Comparison of ENCODE assay signal across 8 cellular contexts in the genomic region with DNA sequence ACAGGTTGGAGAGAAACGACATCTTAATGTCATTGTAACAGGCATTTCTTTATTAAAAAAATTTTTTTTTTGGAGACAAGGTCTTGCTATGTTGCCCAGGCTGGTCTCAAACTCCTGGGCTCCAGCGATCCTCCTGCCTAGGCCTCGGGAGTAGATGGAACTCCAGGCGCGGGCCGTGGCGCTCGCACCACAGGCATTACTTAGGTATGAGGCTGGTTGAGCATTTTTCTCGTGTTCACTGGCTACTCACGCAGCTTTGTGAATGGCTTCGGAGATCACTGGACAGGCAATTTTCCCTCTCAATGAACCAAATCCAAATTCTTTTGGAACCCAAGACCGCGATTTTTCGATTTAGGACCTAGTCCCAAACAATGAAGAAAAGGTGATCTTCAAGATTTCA. TPM values are rescaled to one million over a fixed set of nuclear protein-coding genes. Genes with fewer than 3 reads are reported as not detected.
DNase-seq lines count a peak whose midpoint lies in the region; ATAC-seq and TF ChIP-seq lines count a peak whose summit lies in the region.

No MANE protein-coding gene starts in this region.

- H3K9ac ChIP-seq in SK-N-MC (ENCODE audit: insufficient read length) = peak overlapping the region; percentile 65

- H3K9me2 ChIP-seq in OCI-LY7 (ENCODE audit: insufficient read depth, low read length) = no peaks in the 10 kb centered on the region

- TF ChIP-seq CTCF in foreskin fibroblast (IDR thresholded peaks at IDR 0.05; ENCODE audit: low read depth, low read length) = no peak
- TF ChIP-seq CTCF in retinal pigment epithelial cell (conservative IDR thresholded peaks at IDR 0.05; ENCODE audit: low read depth, low read length) = no peak
- no peak for TF ChIP-seq CTCF in OCI-LY7 (conservative IDR thresholded peaks at IDR 0.05; ENCODE audit: low read length)

- POLR2A ChIA-PET in OCI-LY7 (lab: Charles Lee) = no interaction called here

- H3K4me3 ChIP-seq in GM08714 (ENCODE audit: low read length) = peak overlapping the region; percentile 53; the same call in 1 of the 2 replicates
- peak overlapping the region; percentile 91 for H3K4me3 ChIP-seq in SK-N-MC
- peak overlapping the region; percentile 69 to 71 for H3K4me3 ChIP-seq in foreskin fibroblast (ENCODE audit: low read depth in 1 of 2, low read length in 2 of 2)
- peak overlapping the region; percentile 69 for H3K4me3 ChIP-seq in retinal pigment epithelial cell (ENCODE audit: low read length)
- no peak overlapping the region for H3K4me3 ChIP-seq in OCI-LY7 (ENCODE audit: low read depth, low read length, poor library complexity, severe bottlenecking)

- H3K36me3 ChIP-seq in SK-N-MC (ENCODE audit: insufficient read depth, low read length) (no peaks in the 10 kb centered on the region), OCI-LY7 (ENCODE audit: insufficient read depth, low read length) (no peaks in the 10 kb centered on the region)

- no peak overlapping the region for H2AFZ ChIP-seq in OCI-LY7 (ENCODE audit: low read length)

- intact Hi-C loops in OCI-LY7 (cut with micrococcal nuclease; ENCODE audit: unreplicated experiment) = loop anchor here (10.0 kb wide), 1 partner anchor 152 kb away; no protein-coding TSS in a partner anchor

- CTCF ChIA-PET in OCI-LY7 (lab: Charles Lee; ENCODE audit: unreplicated experiment) = no interaction called here

- H3K4me2 ChIP-seq in OCI-LY7 (ENCODE audit: low read length) = no peak overlapping the region

- BruUV-seq in OCI-LY7 (replicated peaks; lab: Mats Ljungman, UMichigan) = no TSS peak

- no peaks in the 10 kb centered on the region for H3K79me2 ChIP-seq in OCI-LY7 (ENCODE audit: insufficient read depth, low read depth, low read length)

- ATAC-seq in left lobe of liver = no peak
- ATAC-seq in GM21723 (IDR thresholded peaks at IDR 0.05; ENCODE audit: unreplicated experiment) = no peak
- ATAC-seq in GM18498 (IDR thresholded peaks at IDR 0.05; ENCODE audit: unreplicated experiment) = no peak

- H3K9me3 ChIP-seq in SK-N-MC (ENCODE audit: low read depth, low read length) (no peaks in the 10 kb centered on the region), OCI-LY7 (ENCODE audit: low read length) (no peaks in the 10 kb centered on the region)

- no peaks in the 10 kb centered on the region for H3K4me1 ChIP-seq in OCI-LY7 (ENCODE audit: insufficient read depth, low read length, poor library complexity, severe bottlenecking)

- H3K27ac ChIP-seq in SK-N-MC (no peak overlapping the region), OCI-LY7 (ENCODE audit: low read depth, low read length, poor library complexity, severe bottlenecking) (no peak overlapping the region)

- DNase-seq in SK-N-MC (ENCODE audit: low read depth, low spot score) (no peak), foreskin fibroblast (no peak), retinal pigment epithelial cell (ENCODE audit: low read depth) (no peak), OCI-LY7 (ENCODE audit: low spot score) (no peak), left lobe of liver (ENCODE audit: low spot score) (no peak)

- no peaks in the 10 kb centered on the region for H4K20me1 ChIP-seq in OCI-LY7 (ENCODE audit: insufficient read depth, low read length)

RNA-seq across cellular contexts. Expression of gene TCF7L1, which starts 0.8 kb away (rescaled TPM):
- total RNA-seq in OCI-LY7 (2014; rRNA removed; shearing (Covaris generic)) = not detected in 2 replicates
- not detected in 2 replicates for total RNA-seq in OCI-LY7 (2022)
- total RNA-seq in left lobe of liver = 5.7 TPM
